ENCODE assay signal across 27 cellular contexts in the genomic region with DNA sequence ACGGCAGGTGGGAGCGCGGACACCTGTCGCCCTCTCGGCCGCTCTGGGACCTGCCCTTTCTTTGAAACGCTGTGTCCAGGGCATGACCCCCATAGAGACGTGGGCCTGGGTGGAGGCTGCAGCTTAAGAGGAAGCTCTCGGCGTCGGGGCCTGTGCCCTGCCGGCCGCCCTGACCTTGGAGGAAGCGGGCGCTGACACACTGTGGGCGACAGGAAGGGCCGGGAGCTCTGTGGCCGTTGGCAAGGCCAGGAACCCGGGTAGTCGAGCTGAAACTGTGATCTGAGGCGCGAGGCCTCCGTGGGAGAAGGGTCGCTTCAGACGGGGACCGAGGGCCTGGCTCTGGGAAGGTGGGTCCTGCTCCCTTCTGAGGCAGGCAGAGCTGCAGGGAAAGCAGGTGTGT. TPM values are rescaled to one million over a fixed set of nuclear protein-coding genes. Genes with fewer than 3 reads are reported as not detected.
DNase-seq lines count a peak whose midpoint lies in the region; ATAC-seq and TF ChIP-seq lines count a peak whose summit lies in the region.
"Had no signal": no experiment of that assay in that cellular context is flagged by ENCODE, and none has a peak within 500 bp of the region (broad histone marks: within the 10 kb centered on the region; RNA-seq: fewer than 3 reads in every experiment).

No MANE protein-coding gene starts in this region.

- DNase-seq in D341Med (ENCODE audit: low spot score) (peak; percentile 34), medulla oblongata (ENCODE audit: extremely low spot score) (peak; percentile 2), SK-N-SH (no peak), LoVo (ENCODE audit: low spot score) (no peak)
- DNase-seq in activated T-cell treated with anti-CD3 and anti-CD28 coated beads, Interleukin-2, amount 50 U/mL, for 24 hours, result no peak
- no peak for DNase-seq in stimulated activated naive CD4-positive, alpha-beta T cell treated with Interleukin-2 at 50 U/mL for 16 hours (lab: John Stamatoyannopoulos, UW)
- DNase-seq: activated CD4-positive, CD25-positive, alpha-beta regulatory T cell treated with anti-CD3 and anti-CD28 coated beads, Interleukin-2, amount 50 U/mL, for 72 hours; activated CD8-positive, alpha-beta T cell treated with anti-CD3 and anti-CD28 coated beads for 36 hours; amniotic stem cell; brain microvascular endothelial cell; foreskin melanocyte; H9; mesenchymal stem cell; NCI-H1417 treated with DMSO at 0.1 percent for 48 hours; NCI-H2081 treated with DMSO at 0.1 percent for 48 hours; NCI-H2227 treated with DMSO at 0.1 percent for 48 hours; NCI-H526; NK-92 treated with Interleukin-12 subunit alpha and Interleukin-12 subunit beta, amount 100 ng/mL, for 24 hours; PC-3; sigmoid colon; stimulated activated CD4-positive, alpha-beta T cell treated with anti-CD3 and anti-CD28 coated beads, Interleukin-4, amount 100 ng/mL, for 1 hour; T-helper 17 cell had no signal

- no peaks in the 10 kb centered on the region for H3K9me2 ChIP-seq in SK-N-SH

- peaks cover 5% of the 10 kb centered on the region for H3K27me3 Mint-ChIP-seq in dendritic cell treated with granulocyte-macrophage colony-stimulating factor and Interleukin-4, amounts not matched to agents 40 ng/mL and 50 ng/mL, for 4 days
- peaks cover 8% of the 10 kb centered on the region for H3K27me3 Mint-ChIP-seq in stimulated activated memory B cell treated with anti-CD40 and anti-IgM and Interleukin-4, amounts not matched to agents 10 μg/mL and 1 μg/mL and 100 μg/mL, for 72 hours
- H3K27me3 Mint-ChIP-seq in activated T-cell treated with anti-CD3 and anti-CD28 coated beads, Interleukin-2, amount 50 U/mL, for 24 hours, result peaks cover 1% of the 10 kb centered on the region

- peak overlapping the region; percentile 78 for H3K27ac Mint-ChIP-seq in dendritic cell treated with granulocyte-macrophage colony-stimulating factor and Interleukin-4, amounts not matched to agents 40 ng/mL and 50 ng/mL, for 4 days
- H3K27ac Mint-ChIP-seq in stimulated activated memory B cell treated with anti-CD40 and anti-IgM and Interleukin-4, amounts not matched to agents 10 μg/mL and 1 μg/mL and 100 μg/mL, for 72 hours, result peak overlapping the region; percentile 62
- H3K27ac Mint-ChIP-seq in activated T-cell treated with anti-CD3 and anti-CD28 coated beads, Interleukin-2, amount 50 U/mL, for 24 hours, result no peak overlapping the region
- H3K27ac Mint-ChIP-seq: activated CD8-positive, alpha-beta T cell treated with anti-CD3 and anti-CD28 coated beads for 36 hours; activated naive CD4-positive, alpha-beta T cell treated with anti-CD3 and anti-CD28 coated beads, Interleukin-2, amount 50 U/mL, for 24 hours; activated T-helper 2 cell treated with anti-CD3 and anti-CD28 coated beads, Interferon-gamma antibody, Interleukin-2, Interleukin-4, amounts not matched to agents 10 μg/mL and 5 μg/mL and 100 μg/mL, durations not matched to agents 14 hours and 24 hours and 36 hours; H9; T-helper 17 cell had no signal

- POLR2A ChIA-PET in SK-N-SH (lab: Yijun Ruan, JAX), result no interaction called here

- no peaks in the 10 kb centered on the region for H3K36me3 ChIP-seq in SK-N-SH (replicated peaks in 1 of 2; ENCODE audit: control insufficient read depth in 1 of 2, insufficient read depth in 2 of 2, low read length in 1 of 2)
- H3K36me3 ChIP-seq: brain microvascular endothelial cell, sigmoid colon had no signal

- no peaks in the 10 kb centered on the region for H3K9me3 ChIP-seq in SK-N-SH

- intact Hi-C loops in dendritic cell treated with granulocyte-macrophage colony-stimulating factor and Interleukin-4, amounts not matched to agents 40 ng/mL and 50 ng/mL, for 4 days (cut with micrococcal nuclease), result no loop called here

- no peak overlapping the region for H2AFZ ChIP-seq in SK-N-SH (ENCODE audit: low read depth)

- H3K36me3 Mint-ChIP-seq in dendritic cell treated with granulocyte-macrophage colony-stimulating factor and Interleukin-4, amounts not matched to agents 40 ng/mL and 50 ng/mL, for 4 days (ENCODE audit: low read depth), result no peaks in the 10 kb centered on the region
- no peaks in the 10 kb centered on the region for H3K36me3 Mint-ChIP-seq in stimulated activated memory B cell treated with anti-CD40 and anti-IgM and Interleukin-4, amounts not matched to agents 10 μg/mL and 1 μg/mL and 100 μg/mL, for 72 hours
- H3K36me3 Mint-ChIP-seq in activated T-cell treated with anti-CD3 and anti-CD28 coated beads, Interleukin-2, amount 50 U/mL, for 24 hours (ENCODE audit: low read depth), result no peaks in the 10 kb centered on the region
- H3K36me3 Mint-ChIP-seq: activated naive CD4-positive, alpha-beta T cell treated with anti-CD3 and anti-CD28 coated beads, Interleukin-2, amount 50 U/mL, for 24 hours had no signal

- CTCF ChIA-PET in SK-N-SH (lab: Yijun Ruan, JAX), result no interaction called here

- no peak overlapping the region for H3K27ac ChIP-seq in SK-N-SH (ENCODE audit: low read depth in 2 of 2, low read length in 1 of 2)
- H3K27ac ChIP-seq: brain microvascular endothelial cell, C4-2B, sigmoid colon had no signal

- no peak overlapping the region for H3K9ac ChIP-seq in SK-N-SH

- no peak overlapping the region for H3K4me2 ChIP-seq in SK-N-SH

- TF ChIP-seq RAD21 in SK-N-SH (IDR thresholded peaks at IDR 0.05; ENCODE audit: low read length), result no peak

- no peaks in the 10 kb centered on the region for H3K79me2 ChIP-seq in SK-N-SH (ENCODE audit: insufficient read depth)

- TF ChIP-seq EP300 in SK-N-SH (IDR thresholded peaks at IDR 0.05; ENCODE audit: borderline replicate concordance in 1 of 2, low read depth in 1 of 2, low read length in 1 of 2), result no peak

- no peak overlapping the region for H3K4me3 Mint-ChIP-seq in dendritic cell treated with granulocyte-macrophage colony-stimulating factor and Interleukin-4, amounts not matched to agents 40 ng/mL and 50 ng/mL, for 4 days
- H3K4me3 Mint-ChIP-seq in stimulated activated memory B cell treated with anti-CD40 and anti-IgM and Interleukin-4, amounts not matched to agents 10 μg/mL and 1 μg/mL and 100 μg/mL, for 72 hours, result peak overlapping the region; percentile 49
- H3K4me3 Mint-ChIP-seq in activated T-cell treated with anti-CD3 and anti-CD28 coated beads, Interleukin-2, amount 50 U/mL, for 24 hours, result no peak overlapping the region
- H3K4me3 Mint-ChIP-seq: activated CD8-positive, alpha-beta T cell treated with anti-CD3 and anti-CD28 coated beads for 36 hours; activated naive CD4-positive, alpha-beta T cell treated with anti-CD3 and anti-CD28 coated beads, Interleukin-2, amount 50 U/mL, for 24 hours; H9; T-helper 17 cell had no signal

- no peak for TF ChIP-seq CTCF in SK-N-SH (IDR thresholded peaks at IDR 0.05)

- H3K4me1 Mint-ChIP-seq in dendritic cell treated with granulocyte-macrophage colony-stimulating factor and Interleukin-4, amounts not matched to agents 40 ng/mL and 50 ng/mL, for 4 days (ENCODE audit: low read depth), result peaks cover 48% of the 10 kb centered on the region
- peaks cover 37% of the 10 kb centered on the region for H3K4me1 Mint-ChIP-seq in stimulated activated memory B cell treated with anti-CD40 and anti-IgM and Interleukin-4, amounts not matched to agents 10 μg/mL and 1 μg/mL and 100 μg/mL, for 72 hours
- no peaks in the 10 kb centered on the region for H3K4me1 Mint-ChIP-seq in activated T-cell treated with anti-CD3 and anti-CD28 coated beads, Interleukin-2, amount 50 U/mL, for 24 hours (ENCODE audit: low read depth)
- H3K4me1 Mint-ChIP-seq: activated naive CD4-positive, alpha-beta T cell treated with anti-CD3 and anti-CD28 coated beads, Interleukin-2, amount 50 U/mL, for 24 hours; H9 had no signal

- no peaks in the 10 kb centered on the region for H3F3A ChIP-seq in SK-N-SH (replicated peaks; ENCODE audit: insufficient read depth)

- no peak overlapping the region for H3K4me3 ChIP-seq in SK-N-SH (ENCODE audit: low read depth in 2 of 2, low read length in 1 of 2)
- H3K4me3 ChIP-seq: sigmoid colon had no signal

- no peaks in the 10 kb centered on the region for H4K20me1 ChIP-seq in SK-N-SH (ENCODE audit: insufficient read depth)

- no peaks in the 10 kb centered on the region for H3K9me3 Mint-ChIP-seq in dendritic cell treated with granulocyte-macrophage colony-stimulating factor and Interleukin-4, amounts not matched to agents 40 ng/mL and 50 ng/mL, for 4 days
- H3K9me3 Mint-ChIP-seq in stimulated activated memory B cell treated with anti-CD40 and anti-IgM and Interleukin-4, amounts not matched to agents 10 μg/mL and 1 μg/mL and 100 μg/mL, for 72 hours, result no peaks in the 10 kb centered on the region
- H3K9me3 Mint-ChIP-seq in activated T-cell treated with anti-CD3 and anti-CD28 coated beads, Interleukin-2, amount 50 U/mL, for 24 hours, result no peaks in the 10 kb centered on the region
- H3K9me3 Mint-ChIP-seq: activated CD8-positive, alpha-beta T cell treated with anti-CD3 and anti-CD28 coated beads for 36 hours; activated naive CD4-positive, alpha-beta T cell treated with anti-CD3 and anti-CD28 coated beads, Interleukin-2, amount 50 U/mL, for 24 hours; activated T-helper 2 cell treated with anti-CD3 and anti-CD28 coated beads, Interferon-gamma antibody, Interleukin-2, Interleukin-4, amounts not matched to agents 10 μg/mL and 5 μg/mL and 100 μg/mL, durations not matched to agents 14 hours and 24 hours and 36 hours; H9 had no signal

- H3K27me3 ChIP-seq in SK-N-SH (ENCODE audit: insufficient read depth), result peaks cover 42% of the 10 kb centered on the region
- H3K27me3 ChIP-seq: brain microvascular endothelial cell had no signal

- ATAC-seq in stimulated activated memory B cell treated with anti-CD40 and anti-IgM and Interleukin-4, amounts not matched to agents 10 μg/mL and 1 μg/mL and 100 μg/mL, for 72 hours, result peak; percentile 57
- ATAC-seq: activated CD8-positive, alpha-beta T cell treated with anti-CD3 and anti-CD28 coated beads for 36 hours; PC-3; T-helper 17 cell had no signal

- no peaks in the 10 kb centered on the region for H3K4me1 ChIP-seq in SK-N-SH (ENCODE audit: control insufficient read depth in 1 of 2, insufficient read depth in 2 of 2, low read depth in 1 of 2, low read length in 1 of 2)
- H3K4me1 ChIP-seq: sigmoid colon had no signal

- WGBS in SK-N-SH (ENCODE audit: low lambda C conversion rate), result 40% methylated on average over 6 of the region's 26 CpGs

TF ChIP-seq in SK-N-SH, 30 proteins besides CTCF, POLR2A, EP300 and RAD21:
- TF ChIP-seq SMC3 (IDR thresholded peaks at IDR 0.05; ENCODE audit: low read depth, low read length), result no peak

RNA-seq across cellular contexts. Expression of a gene that starts 28.2 kb away (rescaled TPM):
- not detected in 2 replicates for polyA plus RNA-seq in SK-N-SH (2012; rRNA removed)
- polyA plus RNA-seq in SK-N-SH (2012; cell fraction: cytosol; rRNA removed), result not detected in 2 replicates
- polyA plus RNA-seq in SK-N-SH (2012; cell fraction: nucleus; rRNA removed), result not detected in 2 replicates

Comparison
In these comparisons a context has a peak if more than half of its experiments do, and no peak if none do; other contexts are left out.
1. DNase-seq: peak in D341Med (single experiment) and medulla oblongata (single experiment); none in SK-N-SH (single experiment), activated T-cell treated with anti-CD3 and anti-CD28 coated beads, Interleukin-2, amount 50 U/mL, for 24 hours (single experiment), stimulated activated naive CD4-positive, alpha-beta T cell treated with Interleukin-2 at 50 U/mL for 16 hours (single experiment) and LoVo (single experiment).